Comparison of ENCODE assay signal across 10 cellular contexts in genomic region chr11:67355794-67356550, GRCh38. TPM values are rescaled to one million over a fixed set of nuclear protein-coding genes. Genes with fewer than 3 reads are reported as not detected.
DNase-seq lines count a peak whose midpoint lies in the region; ATAC-seq and TF ChIP-seq lines count a peak whose summit lies in the region.
"Had no signal": no experiment of that assay in that cellular context is flagged by ENCODE, and none has a peak within 500 bp of the region (broad histone marks: within the 10 kb centered on the region; RNA-seq: fewer than 3 reads in every experiment).

No MANE protein-coding gene starts in this region.

- no peak for TF ChIP-seq POLR2A in sigmoid colon (IDR thresholded peaks at IDR 0.05)

- DNase-seq in Caco-2, result no peak
- DNase-seq in PC-3, result no peak
- DNase-seq in epithelial cell of proximal tubule (ENCODE audit: low read depth), result no peak
- no peak for DNase-seq in sigmoid colon
- no peak for DNase-seq in NCI-H1694 (lab: John Stamatoyannopoulos, UW)
- no peak for DNase-seq in NCI-H524 (lab: John Stamatoyannopoulos, UW)
- no peak for DNase-seq in NCI-H2107 treated with DMSO at 0.1 percent for 48 hours (lab: John Stamatoyannopoulos, UW; ENCODE audit: unreplicated experiment)

- H3K9me3 Mint-ChIP-seq in Caco-2 (ENCODE audit: unreplicated experiment), result no peaks in the 10 kb centered on the region
- H3K9me3 Mint-ChIP-seq: activated T-cell treated with anti-CD3 and anti-CD28 coated beads, Interleukin-2, amount 50 U/mL, for 4 hours had no signal

- ATAC-seq in PC-3, result no peak
- ATAC-seq in HG02588 (IDR thresholded peaks at IDR 0.05; ENCODE audit: unreplicated experiment), result no peak
- ATAC-seq: activated T-cell treated with anti-CD3 and anti-CD28 coated beads, Interleukin-2, amount 50 U/mL, for 4 hours had no signal

- H3K9ac ChIP-seq in PC-3 (ENCODE audit: low read length), result peak overlapping the region; percentile 79

- H3K36me3 Mint-ChIP-seq in Caco-2 (ENCODE audit: insufficient read depth, unreplicated experiment), result peaks cover 16% of the 10 kb centered on the region

- H3F3A ChIP-seq in PC-3 (ENCODE audit: low read length, unreplicated experiment), result peaks cover 17% of the 10 kb centered on the region

- H3K4me1 Mint-ChIP-seq in Caco-2 (ENCODE audit: low read depth, unreplicated experiment), result peaks cover 14% of the 10 kb centered on the region

- no peak overlapping the region for H2AFZ ChIP-seq in PC-3 (ENCODE audit: low read length)

- no peaks in the 10 kb centered on the region for H3K9me2 ChIP-seq in PC-3 (replicated peaks; ENCODE audit: low read length)

- 42 to 81% methylated on average over 4 of the region's 4 CpGs for WGBS in sigmoid colon, 2 donors

- no peak overlapping the region for H3K4me3 Mint-ChIP-seq in Caco-2 (ENCODE audit: unreplicated experiment)
- H3K4me3 Mint-ChIP-seq: activated T-cell treated with anti-CD3 and anti-CD28 coated beads, Interleukin-2, amount 50 U/mL, for 4 hours had no signal

- H3K27ac Mint-ChIP-seq in Caco-2 (ENCODE audit: unreplicated experiment), result peak overlapping the region; percentile 81

- H3K4me2 ChIP-seq in PC-3 (ENCODE audit: low read length), result peak overlapping the region; percentile 92

- intact Hi-C loops in Caco-2 (cut with micrococcal nuclease; ENCODE audit: unreplicated experiment), result no loop called here
- intact Hi-C loops in PC-3 (cut with micrococcal nuclease), result no loop called here
- intact Hi-C loops in sigmoid colon (cut with DNase I), result no loop called here

- TF ChIP-seq CTCF in Caco-2 (IDR thresholded peaks at IDR 0.05; ENCODE audit: insufficient read depth in 1 of 2, low read depth in 1 of 2, low read length in 1 of 2, severe bottlenecking in 1 of 2, unreplicated experiment in 1 of 2), result no peak
- no peak for TF ChIP-seq CTCF in PC-3 (conservative IDR thresholded peaks at IDR 0.05; ENCODE audit: low read depth, low read length)
- no peak for TF ChIP-seq CTCF in epithelial cell of proximal tubule (conservative IDR thresholded peaks at IDR 0.05; ENCODE audit: low read depth, low read length)
- no peak for TF ChIP-seq CTCF in sigmoid colon (IDR thresholded peaks at IDR 0.05)

- no peaks in the 10 kb centered on the region for H3K36me3 ChIP-seq in Caco-2 (ENCODE audit: control insufficient read depth, insufficient read depth, low read length)
- H3K36me3 ChIP-seq in PC-3 (ENCODE audit: low read depth, low read length), result no peaks in the 10 kb centered on the region
- H3K36me3 ChIP-seq in sigmoid colon, result no peaks in the 10 kb centered on the region

- peaks cover 14% of the 10 kb centered on the region for H3K79me2 ChIP-seq in PC-3 (ENCODE audit: low read length)

- TF ChIP-seq EP300 in sigmoid colon (IDR thresholded peaks at IDR 0.05), result no peak

- H3K27me3 ChIP-seq in Caco-2 (replicated peaks; ENCODE audit: control insufficient read depth, insufficient read depth, low read length) (no peaks in the 10 kb centered on the region), PC-3 (ENCODE audit: low read length) (no peaks in the 10 kb centered on the region), sigmoid colon (no peaks in the 10 kb centered on the region)

- BruUV-seq in Caco-2 (replicated peaks; lab: Mats Ljungman, UMichigan), result no TSS peak
- no TSS peak for BruUV-seq in PC-3 (replicated peaks; lab: Mats Ljungman, UMichigan)

- CTCF ChIA-PET in Caco-2 (lab: Charles Lee) (interaction anchor here (0.7 to 17.9 kb wide), 9 partner anchors 10 to 239 kb away, joined by 3 to 775 read pairs (median 12); partner anchors contain the start of genes CLCF1, KDM2A, PPP1CA and RAD9A), PC-3 (lab: Charles Lee) (interaction anchor here (0.6 to 4.1 kb wide), 3 partner anchors 10 to 26 kb away, joined by 10 to 46 read pairs (median 10); no protein-coding TSS in a partner anchor)

- H3K9me3 ChIP-seq in Caco-2 (no peaks in the 10 kb centered on the region), PC-3 (ENCODE audit: low read length) (no peaks in the 10 kb centered on the region), sigmoid colon (no peaks in the 10 kb centered on the region)

- H3K4me3 ChIP-seq in Caco-2 (ENCODE audit: low read depth, low read length), result no peak overlapping the region
- no peak overlapping the region for H3K4me3 ChIP-seq in PC-3 (ENCODE audit: low read length)
- peak overlapping the region; percentile 19 for H3K4me3 ChIP-seq in epithelial cell of proximal tubule (ENCODE audit: low read depth, low read length)
- H3K4me3 ChIP-seq in sigmoid colon, result no peak overlapping the region

- H3K27me3 Mint-ChIP-seq in Caco-2 (ENCODE audit: insufficient read depth, unreplicated experiment), result no peaks in the 10 kb centered on the region

- peaks cover 45% of the 10 kb centered on the region for H3K4me1 ChIP-seq in Caco-2
- H3K4me1 ChIP-seq in PC-3 (ENCODE audit: insufficient read depth, low read length), result peaks cover 64% of the 10 kb centered on the region
- peaks cover 3 to 73% (median 69%) of the 10 kb centered on the region in 4 donors for H3K4me1 ChIP-seq in sigmoid colon

- POLR2A ChIA-PET in Caco-2 (lab: Charles Lee) (interaction anchor here (0.9 to 1.7 kb wide), 3 partner anchors 18 to 113 kb away, joined by 3 to 8 read pairs (median 8); partner anchors contain the start of genes CLCF1 and PPP1CA), PC-3 (lab: Charles Lee; ENCODE audit: unreplicated experiment) (interaction anchor here (1.8 kb wide), 1 partner anchor 10 kb away, joined by 8 read pairs; no protein-coding TSS in a partner anchor)

- H4K20me1 ChIP-seq in PC-3 (ENCODE audit: low read length), result no peaks in the 10 kb centered on the region

- peak overlapping the region; percentile 93 for H3K27ac ChIP-seq in PC-3 (ENCODE audit: low read length)
- peak overlapping the region; percentile 95 to 100 (median 98) for H3K27ac ChIP-seq in sigmoid colon

RNA-seq across cellular contexts. Expression of gene POLD4, which starts 2.6 kb away (rescaled TPM):
- 29.8 and 30.8 TPM in 2 replicates for total RNA-seq in Caco-2 (2022)
- 78.5 and 81.5 TPM in 2 replicates for total RNA-seq in PC-3 (2014; rRNA removed)
- total RNA-seq in epithelial cell of proximal tubule, result 68.1 and 174 TPM in 2 replicates
- 10 to 100 TPM; 48.5 to 78.9 (median 67.0) TPM for total RNA-seq in sigmoid colon
- polyA plus RNA-seq in sigmoid colon, result 100 to 1,000 TPM; 381 to 748 (median 498) TPM

RNA-seq across cellular contexts. Expression of gene CLCF1, which starts 17.4 kb away (rescaled TPM):
- total RNA-seq in Caco-2 (2022) (4.5 and 5.8 TPM in 2 replicates), PC-3 (2014; rRNA removed) (48.3 and 63.5 TPM in 2 replicates), epithelial cell of proximal tubule (23.8 and 44.6 TPM in 2 replicates), sigmoid colon (10 to 100 TPM in 1 of 4 donors, 1 to 10 TPM in 3; 2.9 to 49.8 (median 6.6) TPM)
- 1 to 10 TPM in 2 of 3 donors, under 1 TPM in 1; 0.92 to 6.5 (median 2.4) TPM for polyA plus RNA-seq in sigmoid colon

RNA-seq across cellular contexts. Expression of gene RAD9A, which starts 35.8 kb away (rescaled TPM):
- total RNA-seq in Caco-2 (2022), result 55.1 and 63.5 TPM in 2 replicates
- total RNA-seq in PC-3 (2014; rRNA removed), result 45.5 and 48.9 TPM in 2 replicates
- 13.9 and 20.9 TPM in 2 replicates for total RNA-seq in epithelial cell of proximal tubule
- 10 to 100 TPM; 11.4 to 18.1 (median 16.5) TPM for total RNA-seq in sigmoid colon
- 10 to 100 TPM in 1 of 3 donors, 1 to 10 TPM in 2; 6.5 to 33.9 (median 6.6) TPM for polyA plus RNA-seq in sigmoid colon

RNA-seq across cellular contexts. Expression of gene PPP1CA, which starts 45.7 kb away (rescaled TPM):
- total RNA-seq in Caco-2 (2022), result 384 and 389 TPM in 2 replicates
- total RNA-seq in PC-3 (2014; rRNA removed), result 449 and 477 TPM in 2 replicates
- total RNA-seq in epithelial cell of proximal tubule, result 359 and 365 TPM in 2 replicates
- total RNA-seq in sigmoid colon, result 10 to 100 TPM; 59.5 to 87.0 (median 80.0) TPM
- polyA plus RNA-seq in sigmoid colon, result 100 to 1,000 TPM; 228 to 357 (median 235) TPM

RNA-seq across cellular contexts. Expression of gene TBC1D10C, which starts 47.9 kb away (rescaled TPM):
- 0.26 TPM in 1 of 2 replicates, not detected in the other for total RNA-seq in Caco-2 (2022)
- not detected in 2 replicates for total RNA-seq in PC-3 (2014; rRNA removed)
- total RNA-seq in epithelial cell of proximal tubule, result 0.14 and 0.17 TPM in 2 replicates
- 1 to 10 TPM in 2 of 4 donors, under 1 TPM in 1, not detected in 1; 0.71 to 2.5 (median 1.2) TPM for total RNA-seq in sigmoid colon
- 10 to 100 TPM in 1 of 3 donors, 1 to 10 TPM in 2; 1.6 to 48.2 (median 1.8) TPM for polyA plus RNA-seq in sigmoid colon
- total RNA-seq: RPMI7951 had no signal
